ENCODE assay signal across 29 cellular contexts in genomic region chr5:57524661-57525060, GRCh38. TPM values are rescaled to one million over a fixed set of nuclear protein-coding genes. Genes with fewer than 3 reads are reported as not detected.
DNase-seq lines count a peak whose midpoint lies in the region; ATAC-seq and TF ChIP-seq lines count a peak whose summit lies in the region.
"Had no signal": no experiment of that assay in that cellular context is flagged by ENCODE, and none has a peak within 500 bp of the region (broad histone marks: within the 10 kb centered on the region; RNA-seq: fewer than 3 reads in every experiment).

No MANE protein-coding gene starts in this region.

- TF ChIP-seq CTCF in GM23338 (conservative IDR thresholded peaks at IDR 0.05; ENCODE audit: low read depth in 2 of 2) (no peak), choroid plexus epithelial cell (conservative IDR thresholded peaks at IDR 0.05; ENCODE audit: low read depth, low read length) (no peak), neural progenitor cell (IDR thresholded peaks at IDR 0.05) (no peak), ascending aorta (IDR thresholded peaks at IDR 0.05) (no peak)

- no peak overlapping the region for H3K4me3 ChIP-seq in GM23338
- H3K4me3 ChIP-seq in choroid plexus epithelial cell (ENCODE audit: low read depth, low read length) = no peak overlapping the region
- H3K4me3 ChIP-seq in neural progenitor cell = no peak overlapping the region
- no peak overlapping the region for H3K4me3 ChIP-seq in ascending aorta
- H3K4me3 ChIP-seq: BLaER1 treated with 17β-estradiol and CSF1 and Interleukin-3, amounts not matched to agents 10 nM and 100 nM; GM23248; left ventricle myocardium inferior; psoas muscle had no signal

- H3K4me3 Mint-ChIP-seq in GM23338 (no peak overlapping the region), neural progenitor cell (no peak overlapping the region)
- H3K4me3 Mint-ChIP-seq: activated CD8-positive, alpha-beta T cell treated with anti-CD3 and anti-CD28 coated beads, Interleukin-2, amount 10 ng/mL, durations not matched to agents 7 days and 5 days; activated naive CD4-positive, alpha-beta T cell treated with anti-CD3 and anti-CD28 coated beads, Interleukin-2, amount 50 U/mL, for 24 hours; stimulated activated naive B cell treated with anti-CD40 and anti-IgM and Interleukin-4, amounts not matched to agents 10 μg/mL and 1 μg/mL and 100 μg/mL, for 72 hours had no signal

- intact Hi-C loops in ascending aorta (cut with DNase I) = no loop called here

- peak overlapping the region; percentile 96; the same call in 1 of the 2 replicates for H2AFZ ChIP-seq in GM23338
- H2AFZ ChIP-seq in neural progenitor cell (replicated peaks) = peak overlapping the region; percentile 89
- H2AFZ ChIP-seq: GM23248 had no signal

- no peaks in the 10 kb centered on the region for H3K36me3 ChIP-seq in GM23338 (ENCODE audit: insufficient read depth)
- H3K36me3 ChIP-seq in neural progenitor cell = no peaks in the 10 kb centered on the region
- no peaks in the 10 kb centered on the region for H3K36me3 ChIP-seq in ascending aorta
- H3K36me3 ChIP-seq: BLaER1 treated with 17β-estradiol and CSF1 and Interleukin-3, amounts not matched to agents 10 nM and 100 nM; left ventricle myocardium inferior had no signal

- H3F3A ChIP-seq in GM23338 (replicated peaks; ENCODE audit: low read depth) (no peaks in the 10 kb centered on the region), neural progenitor cell (ENCODE audit: low read depth) (peaks cover 16% of the 10 kb centered on the region)

- H3K4me1 ChIP-seq in GM23338 (ENCODE audit: insufficient read depth) = peaks cover 16% of the 10 kb centered on the region; the same call in 1 of the 2 replicates
- H3K4me1 ChIP-seq in neural progenitor cell = peaks cover 17% of the 10 kb centered on the region
- H3K4me1 ChIP-seq in ascending aorta = no peaks in the 10 kb centered on the region
- H3K4me1 ChIP-seq: BLaER1 treated with 17β-estradiol and CSF1 and Interleukin-3, amounts not matched to agents 10 nM and 100 nM; left ventricle myocardium inferior had no signal

- H3K9me2 ChIP-seq in GM23338 (ENCODE audit: insufficient read depth) = peaks cover 13% of the 10 kb centered on the region

- H3K36me3 Mint-ChIP-seq in GM23338 (ENCODE audit: low read depth) (peaks cover 7% of the 10 kb centered on the region; the same call in 2 of the 3 replicates), neural progenitor cell (no peaks in the 10 kb centered on the region)
- H3K36me3 Mint-ChIP-seq: activated naive CD4-positive, alpha-beta T cell treated with anti-CD3 and anti-CD28 coated beads, Interleukin-2, amount 50 U/mL, for 24 hours; stimulated activated naive B cell treated with anti-CD40 and anti-IgM and Interleukin-4, amounts not matched to agents 10 μg/mL and 1 μg/mL and 100 μg/mL, for 72 hours had no signal

- no peak overlapping the region for H3K27ac ChIP-seq in GM23338 (ENCODE audit: low read depth)
- peak overlapping the region; percentile 57 for H3K27ac ChIP-seq in neural progenitor cell
- H3K27ac ChIP-seq in ascending aorta = no peak overlapping the region
- H3K27ac ChIP-seq: BLaER1 treated with 17β-estradiol and CSF1 and Interleukin-3, amounts not matched to agents 10 nM and 100 nM; GM23248; left ventricle myocardium inferior; psoas muscle had no signal

- no peaks in the 10 kb centered on the region for H4K20me1 ChIP-seq in GM23338 (replicated peaks; ENCODE audit: insufficient read depth)
- H4K20me1 ChIP-seq in neural progenitor cell (ENCODE audit: low read depth) = no peaks in the 10 kb centered on the region
- H4K20me1 ChIP-seq: BLaER1 treated with 17β-estradiol and CSF1 and Interleukin-3, amounts not matched to agents 10 nM and 100 nM had no signal

- H3K27ac Mint-ChIP-seq in GM23338 (no peak overlapping the region), neural progenitor cell (no peak overlapping the region)
- H3K27ac Mint-ChIP-seq: activated CD8-positive, alpha-beta T cell treated with anti-CD3 and anti-CD28 coated beads, Interleukin-2, amount 10 ng/mL, durations not matched to agents 7 days and 5 days; activated naive CD4-positive, alpha-beta T cell treated with anti-CD3 and anti-CD28 coated beads, Interleukin-2, amount 50 U/mL, for 24 hours; stimulated activated naive B cell treated with anti-CD40 and anti-IgM and Interleukin-4, amounts not matched to agents 10 μg/mL and 1 μg/mL and 100 μg/mL, for 72 hours had no signal

- DNase-seq in GM23338 (ENCODE audit: low spot score) (no peak), choroid plexus epithelial cell (ENCODE audit: low read depth) (peak; percentile 38), neural progenitor cell (ENCODE audit: low spot score) (no peak), SIG-M5 treated with dmso at 0.1 percent for 504 hours (lab: John Stamatoyannopoulos, UW; ENCODE audit: unreplicated experiment) (no peak), ascending aorta (ENCODE audit: low spot score in 2 of 2) (no peak)
- DNase-seq in stimulated activated CD4-positive, alpha-beta T cell treated with anti-CD3 and anti-CD28 coated beads, Interleukin-15, amount 100 ng/mL, for 24 hours = no peak
- DNase-seq: activated CD8-positive, alpha-beta T cell treated with anti-CD3 and anti-CD28 coated beads, Interleukin-2, amount 10 ng/mL, durations not matched to agents 7 days and 5 days; amniotic stem cell; effector CD4-positive, alpha-beta T cell; erythroblast; GM23248; head of caudate nucleus; islet precursor cell; left ventricle myocardium inferior; NCI-H1048; NCI-H187; NCI-H526 treated with DMSO at 0.1 percent for 48 hours; occipital lobe; psoas muscle; SIG-M5; stimulated activated naive B cell treated with anti-CD40 and anti-IgM and Interleukin-4, amounts not matched to agents 10 μg/mL and 1 μg/mL and 100 μg/mL, for 72 hours; substantia nigra; T-helper 9 cell had no signal

- H3K9ac ChIP-seq in neural progenitor cell = no peak overlapping the region
- H3K9ac ChIP-seq: BLaER1 treated with 17β-estradiol and CSF1 and Interleukin-3, amounts not matched to agents 10 nM and 100 nM; GM23248 had no signal

- H3K79me2 ChIP-seq in GM23338 (replicated peaks; ENCODE audit: insufficient read depth) (no peaks in the 10 kb centered on the region), neural progenitor cell (ENCODE audit: low read depth) (no peaks in the 10 kb centered on the region)

- no peaks in the 10 kb centered on the region for H3K27me3 ChIP-seq in GM23338 (ENCODE audit: insufficient read depth)
- H3K27me3 ChIP-seq in neural progenitor cell = no peaks in the 10 kb centered on the region
- H3K27me3 ChIP-seq in ascending aorta = no peaks in the 10 kb centered on the region
- H3K27me3 ChIP-seq: BLaER1 treated with 17β-estradiol and CSF1 and Interleukin-3, amounts not matched to agents 10 nM and 100 nM had no signal

- H3K4me2 ChIP-seq in GM23338 (peak overlapping the region; percentile 52; the same call in 1 of the 2 replicates), neural progenitor cell (peak overlapping the region; percentile 49)
- H3K4me2 ChIP-seq: BLaER1 treated with 17β-estradiol and CSF1 and Interleukin-3, amounts not matched to agents 10 nM and 100 nM had no signal

- H3K9me3 Mint-ChIP-seq in GM23338 (peaks cover 15% of the 10 kb centered on the region), neural progenitor cell (peaks cover 17% of the 10 kb centered on the region)
- H3K9me3 Mint-ChIP-seq: activated naive CD4-positive, alpha-beta T cell treated with anti-CD3 and anti-CD28 coated beads, Interleukin-2, amount 50 U/mL, for 24 hours had no signal

- no peak for ATAC-seq in GM23338
- ATAC-seq in HG03442 (IDR thresholded peaks at IDR 0.05; ENCODE audit: unreplicated experiment) = peak; percentile 47
- ATAC-seq: activated CD8-positive, alpha-beta T cell treated with anti-CD3 and anti-CD28 coated beads, Interleukin-2, amount 10 ng/mL, durations not matched to agents 7 days and 5 days; psoas muscle; stimulated activated naive B cell treated with anti-CD40 and anti-IgM and Interleukin-4, amounts not matched to agents 10 μg/mL and 1 μg/mL and 100 μg/mL, for 72 hours had no signal

- H3K4me1 Mint-ChIP-seq in GM23338 (peaks cover 13% of the 10 kb centered on the region; the same call in 2 of the 3 replicates), neural progenitor cell (peaks cover 19% of the 10 kb centered on the region)
- H3K4me1 Mint-ChIP-seq: activated naive CD4-positive, alpha-beta T cell treated with anti-CD3 and anti-CD28 coated beads, Interleukin-2, amount 50 U/mL, for 24 hours had no signal

- H3K9me3 ChIP-seq in neural progenitor cell (ENCODE audit: low read depth) (no peaks in the 10 kb centered on the region), ascending aorta (no peaks in the 10 kb centered on the region)
- H3K9me3 ChIP-seq: psoas muscle had no signal

- H3K27me3 Mint-ChIP-seq in GM23338 (ENCODE audit: insufficient read depth, low read depth, poor library complexity) (no peaks in the 10 kb centered on the region), neural progenitor cell (ENCODE audit: insufficient read depth, low read depth) (peaks cover 3% of the 10 kb centered on the region)
- H3K27me3 Mint-ChIP-seq: activated naive CD4-positive, alpha-beta T cell treated with anti-CD3 and anti-CD28 coated beads, Interleukin-2, amount 50 U/mL, for 24 hours; type B pancreatic cell had no signal

RNA-seq across cellular contexts. Expression of gene ACTBL2, which starts 42.0 kb away (rescaled TPM):
- not detected in 2 replicates for total RNA-seq in GM23338 (2014; rRNA removed; shearing (Covaris generic))
- polyA plus RNA-seq in GM23338 (2016; fragmentation: Nextera tagmentation; extraction: Ambion mirVana) = not detected in 2 replicates
- total RNA-seq in neural progenitor cell (ENCODE audit: low replicate concordance) = not detected in 2 replicates
- total RNA-seq in ascending aorta = not detected
- total RNA-seq: activated CD8-positive, alpha-beta T cell treated with anti-CD3 and anti-CD28 coated beads, Interleukin-2, amount 10 ng/mL, durations not matched to agents 7 days and 5 days; left ventricle myocardium inferior; mesenteric fat pad; myocyte; occipital lobe; psoas muscle had no signal
- polyA plus RNA-seq: psoas muscle had no signal
